ENCODE assay signal across 8 cellular contexts in the genomic region with DNA sequence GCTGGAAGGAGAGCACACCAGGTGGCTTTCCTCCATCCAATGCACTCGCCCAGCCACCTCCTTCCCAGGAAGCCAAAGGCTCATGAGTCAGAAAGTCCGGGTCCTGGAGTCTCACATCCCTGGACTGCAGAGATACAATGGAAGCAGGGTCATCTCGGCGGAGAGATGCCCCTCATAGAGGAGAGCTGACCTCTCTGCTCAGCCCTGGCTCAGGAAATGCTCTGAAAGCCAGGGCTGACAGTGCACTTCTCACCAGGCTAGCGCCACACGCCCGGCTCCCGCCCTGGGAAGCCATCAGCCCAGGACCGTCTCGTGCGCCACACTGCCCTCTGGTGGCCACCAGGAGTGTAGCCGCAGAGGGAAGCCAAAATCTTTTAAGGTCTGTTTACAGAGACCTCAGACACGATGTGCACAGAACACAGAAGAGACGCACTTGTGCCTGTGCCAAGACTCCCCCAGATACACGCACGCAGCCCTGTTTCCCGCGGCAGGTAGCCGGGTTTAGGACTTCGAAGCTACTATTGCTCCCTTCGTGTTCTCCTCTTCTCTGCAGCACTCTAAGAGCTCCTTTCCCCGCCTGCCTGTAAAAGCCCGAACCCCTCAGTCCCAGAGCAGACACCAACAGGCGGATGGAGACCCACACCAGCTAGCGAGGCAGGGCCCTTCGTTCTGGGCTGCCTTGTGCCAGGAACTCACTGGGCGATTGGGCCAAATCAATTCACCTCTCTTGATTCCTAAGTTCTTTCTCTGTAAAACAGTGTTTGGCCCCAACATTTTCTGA. TPM values are rescaled to one million over a fixed set of nuclear protein-coding genes. Genes with fewer than 3 reads are reported as not detected.
DNase-seq lines count a peak whose midpoint lies in the region; ATAC-seq and TF ChIP-seq lines count a peak whose summit lies in the region.

No MANE protein-coding gene starts in this region.

- no peak overlapping the region for H3K9ac ChIP-seq in SU-DHL-6 (ENCODE audit: low read length)

- peaks cover 3% of the 10 kb centered on the region for H3K27me3 Mint-ChIP-seq in activated naive CD8-positive, alpha-beta T cell treated with anti-CD3 and anti-CD28 coated beads, Interleukin-2, amount 10 ng/mL, durations not matched to agents 7 days and 5 days

- H3K27me3 ChIP-seq in HAP-1 (ENCODE audit: low read depth) (no peaks in the 10 kb centered on the region), MG63 (0 out of 2 replicates have a peak, but pooled peaks cover 2% of the 10 kb centered on the region), SU-DHL-6 (ENCODE audit: low read length) (no peaks in the 10 kb centered on the region), psoas muscle (ENCODE audit: insufficient read depth in 3 of 3, low read length in 2 of 3) (no peaks in the 10 kb centered on the region), aorta (ENCODE audit: control insufficient read depth in 1 of 2, insufficient read depth in 2 of 2, low read length in 1 of 2) (no peaks in the 10 kb centered on the region)

- H3K27ac ChIP-seq in SU-DHL-6 (ENCODE audit: low read depth, low read length): no peak overlapping the region
- no peak overlapping the region for H3K27ac ChIP-seq in psoas muscle
- H3K27ac ChIP-seq in aorta (ENCODE audit: low read depth in 1 of 2, low read length in 2 of 2): no peak overlapping the region

- no peaks in the 10 kb centered on the region for H3K79me2 ChIP-seq in SU-DHL-6 (ENCODE audit: insufficient read depth, low read length)

- H3K4me1 Mint-ChIP-seq in activated naive CD8-positive, alpha-beta T cell treated with anti-CD3 and anti-CD28 coated beads, Interleukin-2, amount 10 ng/mL, durations not matched to agents 7 days and 5 days: peaks cover 1% of the 10 kb centered on the region

- in situ Hi-C loops in HAP-1 (cut with MboI; ENCODE audit: low sequenced_read_pairs): no loop called here

- H3K9me2 ChIP-seq in SU-DHL-6 (replicated peaks; ENCODE audit: insufficient read depth, low read length): no peaks in the 10 kb centered on the region

- CTCF ChIA-PET in GM10248 (lab: Yijun Ruan, JAX): interaction anchor here (0.7 to 9.2 kb wide), 21 partner anchors 10 to 314 kb away, joined by 3 to 98 read pairs (median 4); partner anchors contain the start of gene NTRK3

- H3K4me3 ChIP-seq in HAP-1 (no peak overlapping the region), MG63 (no peak overlapping the region), SU-DHL-6 (ENCODE audit: insufficient read depth, low read length, poor library complexity, severe bottlenecking) (no peak overlapping the region), psoas muscle (no peak overlapping the region), aorta (ENCODE audit: low read length in 2 of 2) (no peak overlapping the region)

- H3K36me3 ChIP-seq in HAP-1 (replicated peaks) (no peaks in the 10 kb centered on the region), MG63 (no peaks in the 10 kb centered on the region), SU-DHL-6 (ENCODE audit: low read length) (no peaks in the 10 kb centered on the region), psoas muscle (ENCODE audit: insufficient read depth in 1 of 2, low read depth in 1 of 2) (no peaks in the 10 kb centered on the region), aorta (ENCODE audit: control insufficient read depth in 1 of 2, insufficient read depth in 2 of 2, low read length in 1 of 2) (no peaks in the 10 kb centered on the region)

- DNase-seq in GM10248 (ENCODE audit: extremely low spot score) (peak; percentile 82), HAP-1 (ENCODE audit: low spot score in 2 of 2) (peak; percentile 82 to 88), MG63 (peak; percentile 64), cardiac septum (ENCODE audit: low spot score) (peak; percentile 89), psoas muscle (peak; percentile 78 to 89), aorta (peak; percentile 84 to 94)
- peak; percentile 81 for DNase-seq in activated naive CD8-positive, alpha-beta T cell treated with anti-CD3 and anti-CD28 coated beads, Interleukin-2, amount 10 ng/mL, durations not matched to agents 7 days and 5 days

- 13 to 17% (median 13%) methylated on average over 25 to 27 of the region's 27 CpGs for WGBS in psoas muscle, 3 donors
- 3 to 5% methylated on average over 26 to 27 of the region's 27 CpGs for WGBS in aorta, 2 donors

- H3K27ac Mint-ChIP-seq in activated naive CD8-positive, alpha-beta T cell treated with anti-CD3 and anti-CD28 coated beads, Interleukin-2, amount 10 ng/mL, durations not matched to agents 7 days and 5 days: no peak overlapping the region

- no peak overlapping the region for H3K4me2 ChIP-seq in SU-DHL-6 (ENCODE audit: low read depth, low read length, poor library complexity, severe bottlenecking)

- H3K9me3 ChIP-seq in HAP-1 (no peaks in the 10 kb centered on the region), MG63 (no peaks in the 10 kb centered on the region; the same call in 1 of the 2 replicates), SU-DHL-6 (ENCODE audit: insufficient read depth, low read length) (no peaks in the 10 kb centered on the region), psoas muscle (no peaks in the 10 kb centered on the region), aorta (ENCODE audit: control insufficient read depth, low read length) (no peaks in the 10 kb centered on the region)

- H4K20me1 ChIP-seq in SU-DHL-6 (ENCODE audit: low read depth, low read length): no peaks in the 10 kb centered on the region

- peak; percentile 84 for ATAC-seq in activated naive CD8-positive, alpha-beta T cell treated with anti-CD3 and anti-CD28 coated beads, Interleukin-2, amount 10 ng/mL, durations not matched to agents 7 days and 5 days (ENCODE audit: low read depth)
- ATAC-seq in psoas muscle (peak; percentile 87 to 96 (median 92)), aorta (ENCODE audit: low FRiP score) (peak; percentile 91)

- TF ChIP-seq CTCF in GM10248 (IDR thresholded peaks at IDR 0.05; ENCODE audit: control extremely low read depth, extremely low read depth, low read depth, missing control alignments): peak; percentile 97
- peak; percentile 88 for TF ChIP-seq CTCF in SU-DHL-6 (IDR thresholded peaks at IDR 0.05; ENCODE audit: insufficient read depth, low read length, poor library complexity, severe bottlenecking)
- TF ChIP-seq CTCF in psoas muscle (IDR thresholded peaks at IDR 0.05): peak; percentile 97

- no peaks in the 10 kb centered on the region for H3K9me3 Mint-ChIP-seq in activated naive CD8-positive, alpha-beta T cell treated with anti-CD3 and anti-CD28 coated beads, Interleukin-2, amount 10 ng/mL, durations not matched to agents 7 days and 5 days

- no peaks in the 10 kb centered on the region for H3F3A ChIP-seq in SU-DHL-6 (ENCODE audit: insufficient read depth)

- no peak overlapping the region for H3K4me3 Mint-ChIP-seq in activated naive CD8-positive, alpha-beta T cell treated with anti-CD3 and anti-CD28 coated beads, Interleukin-2, amount 10 ng/mL, durations not matched to agents 7 days and 5 days

- no peak overlapping the region for H2AFZ ChIP-seq in SU-DHL-6 (ENCODE audit: low read depth, low read length, severe bottlenecking)

- H3K4me1 ChIP-seq in HAP-1: no peaks in the 10 kb centered on the region
- H3K4me1 ChIP-seq in psoas muscle: peaks cover 10% of the 10 kb centered on the region
- no peaks in the 10 kb centered on the region for H3K4me1 ChIP-seq in aorta (ENCODE audit: control insufficient read depth in 1 of 2, insufficient read depth in 2 of 2, low read length in 2 of 2)

- H3K36me3 Mint-ChIP-seq in activated naive CD8-positive, alpha-beta T cell treated with anti-CD3 and anti-CD28 coated beads, Interleukin-2, amount 10 ng/mL, durations not matched to agents 7 days and 5 days: no peaks in the 10 kb centered on the region

- POLR2A ChIA-PET in GM10248 (lab: Yijun Ruan, JAX): no interaction called here
- POLR2A ChIA-PET in activated naive CD8-positive, alpha-beta T cell treated with anti-CD3 and anti-CD28 coated beads, Interleukin-2, amount 10 ng/mL, durations not matched to agents 7 days and 5 days (lab: Charles Lee): no interaction called here

- intact Hi-C loops in cardiac septum (cut with DNase I) (loop anchor here (5.0 to 10.0 kb wide), 4 partner anchors 575 to 1622 kb away; no protein-coding TSS in a partner anchor), psoas muscle (cut with DNase I) (loop anchor here (5.0 to 10.0 kb wide), 5 partner anchors 372 to 1625 kb away; no protein-coding TSS in a partner anchor), aorta (cut with DNase I) (loop anchor here (5.0 to 10.0 kb wide), 6 partner anchors 170 to 630 kb away; no protein-coding TSS in a partner anchor)

RNA-seq across cellular contexts. Expression of gene NTRK3, which starts 9.7 kb away (rescaled TPM):
- total RNA-seq in MG63 (2014; rRNA removed; shearing (Covaris generic); ENCODE audit: low replicate concordance): 4.0 TPM in 1 of 2 replicates, not detected in the other
- total RNA-seq in activated naive CD8-positive, alpha-beta T cell treated with anti-CD3 and anti-CD28 coated beads, Interleukin-2, amount 10 ng/mL, durations not matched to agents 7 days and 5 days: not detected
- total RNA-seq in cardiac septum: 3.7 TPM
- 1 to 10 TPM in 1 of 4 donors, under 1 TPM in 3; 0.17 to 1.7 (median 0.57) TPM for total RNA-seq in psoas muscle
- under 1 TPM; 0.31 to 0.61 (median 0.57) TPM for polyA plus RNA-seq in psoas muscle
- 10 to 100 TPM; 79.2 to 79.9 TPM for total RNA-seq in aorta
- 10 to 100 TPM in 1 of 2 donors, 1 to 10 TPM in 1; 8.9 to 84.0 TPM for polyA plus RNA-seq in aorta

Comparison
In these comparisons a context has a peak if more than half of its experiments do, and no peak if none do; other contexts are left out.
1. RNA of gene NTRK3, which starts 9.7 kb away (total RNA-seq): 79.2 to 79.9 TPM in aorta; 4.0 TPM in MG63, 3.7 TPM in cardiac septum (single experiment), 0.17 to 1.7 TPM in psoas muscle and not detected in activated naive CD8-positive, alpha-beta T cell treated with anti-CD3 and anti-CD28 coated beads, Interleukin-2, amount 10 ng/mL, durations not matched to agents 7 days and 5 days; every median in the first group is over 10 times any median in the second.
2. Peak in every context shown above with its lines, with median percentiles within 50 percentile points of each other: DNase-seq, CTCF ChIP-seq and ATAC-seq.